In the genomic region with DNA sequence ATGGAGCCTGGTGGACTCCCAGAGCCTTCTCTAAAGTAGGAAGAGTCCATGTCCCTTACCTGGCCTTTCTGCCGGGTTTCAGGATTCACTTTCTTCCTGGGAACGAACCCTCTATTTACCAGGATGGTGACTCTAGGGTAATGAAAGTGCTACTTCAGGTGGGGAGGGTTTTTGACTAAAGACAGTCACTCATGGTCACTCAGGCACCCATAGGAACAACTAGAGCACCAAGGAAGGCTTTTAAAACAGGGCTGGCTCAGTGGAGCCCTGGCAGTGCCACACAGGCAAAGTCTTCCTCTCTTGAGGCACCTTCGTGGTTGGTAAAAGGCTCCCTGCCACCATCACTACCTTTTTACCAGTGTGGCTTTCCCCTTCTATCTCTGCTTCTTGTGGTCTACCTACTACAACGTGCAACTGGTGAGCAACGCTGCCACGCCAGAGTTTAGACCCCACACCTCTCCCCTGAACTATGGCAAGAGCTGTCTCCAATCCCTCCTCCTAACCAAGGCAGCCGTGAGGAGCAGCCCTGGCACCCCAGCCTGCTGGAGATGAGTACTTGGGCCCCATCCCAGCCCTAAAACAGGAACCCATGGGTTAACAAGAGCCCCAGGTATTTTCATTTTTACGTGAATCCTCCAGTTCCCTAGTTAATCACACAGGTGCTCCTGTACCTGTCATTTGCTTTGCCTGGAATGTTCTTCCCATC, we compare ENCODE assay signal across 9 cellular contexts. TPM values are rescaled to one million over a fixed set of nuclear protein-coding genes. Genes with fewer than 3 reads are reported as not detected.
A peak's percentile ranks its signal among the peaks of the same experiment; 100 is the strongest.
DNase-seq lines count a peak whose midpoint lies in the region; FAIRE-seq and TF ChIP-seq lines count a peak whose summit lies in the region.
"Had no signal": no experiment of that assay in that cellular context is flagged by ENCODE, and none has a peak within 500 bp of the region (broad histone marks: within the 10 kb centered on the region; RNA-seq: fewer than 3 reads in every experiment).

No MANE protein-coding gene starts in this region.

- peaks cover 41% of the 10 kb centered on the region for H3K36me3 ChIP-seq in Karpas-422 (ENCODE audit: insufficient read depth, low read length)

- H3K4me1 ChIP-seq in Karpas-422 (ENCODE audit: low read length): peaks cover 58% of the 10 kb centered on the region

- no peaks in the 10 kb centered on the region for H3K9me3 ChIP-seq in Karpas-422 (ENCODE audit: low read length)
- H3K9me3 ChIP-seq: esophagus muscularis mucosa, upper lobe of right lung had no signal

- H3K4me2 ChIP-seq in Karpas-422 (ENCODE audit: low read depth, low read length, poor library complexity, severe bottlenecking): no peak overlapping the region

- H2AFZ ChIP-seq in Karpas-422 (ENCODE audit: low read length): no peak overlapping the region

- H3K9me2 ChIP-seq in Karpas-422 (replicated peaks; ENCODE audit: insufficient read depth, low read length): no peaks in the 10 kb centered on the region

- peaks cover 23% of the 10 kb centered on the region for H4K20me1 ChIP-seq in Karpas-422 (ENCODE audit: insufficient read depth, low read depth, low read length)

- no peak for DNase-seq in GM12891 (ENCODE audit: insufficient read length, low spot score)
- peak; percentile 62 for DNase-seq in Karpas-422
- DNase-seq in epithelial cell of prostate (ENCODE audit: low read depth, low spot score): no peak
- DNase-seq in GM19239 (ENCODE audit: insufficient read length, low spot score): no peak
- no peak for DNase-seq in caudate nucleus (lab: John Stamatoyannopoulos, UW)
- DNase-seq in AG08395 (ENCODE audit: low spot score): no peak
- DNase-seq: NCI-H1105 treated with DMSO at 0.1 percent for 48 hours, upper lobe of right lung had no signal

- H3K9ac ChIP-seq in Karpas-422 (ENCODE audit: low read length): no peak overlapping the region

- 0 out of 2 replicates have a peak overlapping the region, but pooled peaks have one; percentile 15 for H3K27ac ChIP-seq in Karpas-422 (ENCODE audit: low read length)
- H3K27ac ChIP-seq in epithelial cell of prostate: peak overlapping the region; percentile 3
- no peak overlapping the region for H3K27ac ChIP-seq in caudate nucleus (ENCODE audit: low read depth, low read length)
- H3K27ac ChIP-seq: esophagus muscularis mucosa, upper lobe of right lung had no signal

- peaks cover 41% of the 10 kb centered on the region for H3K79me2 ChIP-seq in Karpas-422 (ENCODE audit: low read length)

- H3K27me3 ChIP-seq in Karpas-422 (ENCODE audit: low read length): no peaks in the 10 kb centered on the region
- H3K27me3 ChIP-seq: esophagus muscularis mucosa, upper lobe of right lung had no signal

- peak; percentile 56 for TF ChIP-seq POLR2A in GM12891 (IDR thresholded peaks at IDR 0.05; ENCODE audit: low read depth, low read length)

- H3K4me3 ChIP-seq in Karpas-422 (ENCODE audit: low read length): no peak overlapping the region
- H3K4me3 ChIP-seq: esophagus muscularis mucosa, upper lobe of right lung had no signal

- FAIRE-seq in GM12891 (lab: Jason Lieb, UNC) (no peak), GM19239 (lab: Jason Lieb, UNC) (no peak)

TF ChIP-seq in GM12891, 5 proteins besides CTCF, POLR2A, EP300 and RAD21:
- TF ChIP-seq POLR2AphosphoS5 (IDR thresholded peaks at IDR 0.05; ENCODE audit: low read depth, low read length): peak; percentile 23; the same call in 1 of the 2 replicates
- TF ChIP-seq POU2F2 (IDR thresholded peaks at IDR 0.05; ENCODE audit: low read depth, low read length): no peak

RNA-seq across cellular contexts. Expression of a gene that starts 3.5 kb away (rescaled TPM):
- polyA plus RNA-seq in GM12891 (2012; ENCODE audit: low read depth, missing spikeins): 30.5 TPM
- 35.6 and 40.0 TPM in 2 replicates for total RNA-seq in Karpas-422 (2014; rRNA removed; shearing (Covaris generic); ENCODE audit: low replicate concordance)

RNA-seq across cellular contexts. Expression of a gene that starts 3.6 kb away (rescaled TPM):
- 25.9 TPM for polyA plus RNA-seq in GM12891 (2012; ENCODE audit: low read depth, missing spikeins)
- total RNA-seq in Karpas-422 (2014; rRNA removed; shearing (Covaris generic); ENCODE audit: low replicate concordance): 20.0 and 52.9 TPM in 2 replicates

RNA-seq across cellular contexts. Expression of a gene that starts 4.8 kb away (rescaled TPM):
- 4,358 TPM for polyA plus RNA-seq in GM12891 (2012; ENCODE audit: low read depth, missing spikeins)
- 2,407 and 2,991 TPM in 2 replicates for total RNA-seq in Karpas-422 (2014; rRNA removed; shearing (Covaris generic); ENCODE audit: low replicate concordance)

RNA-seq across cellular contexts. Expression of a gene that starts 4.9 kb away (rescaled TPM):
- polyA plus RNA-seq in GM12891 (2012; ENCODE audit: low read depth, missing spikeins): 18.4 TPM
- total RNA-seq in Karpas-422 (2014; rRNA removed; shearing (Covaris generic); ENCODE audit: low replicate concordance): 13.6 and 30.6 TPM in 2 replicates

RNA-seq across cellular contexts. Expression of a gene that starts 16.8 kb away (rescaled TPM):
- polyA plus RNA-seq in GM12891 (2012; ENCODE audit: low read depth, missing spikeins): 16.1 TPM
- total RNA-seq in Karpas-422 (2014; rRNA removed; shearing (Covaris generic); ENCODE audit: low replicate concordance): 5.6 and 22.9 TPM in 2 replicates
